Comparison of ENCODE assay signal across 1 cellular context in the genomic region with DNA sequence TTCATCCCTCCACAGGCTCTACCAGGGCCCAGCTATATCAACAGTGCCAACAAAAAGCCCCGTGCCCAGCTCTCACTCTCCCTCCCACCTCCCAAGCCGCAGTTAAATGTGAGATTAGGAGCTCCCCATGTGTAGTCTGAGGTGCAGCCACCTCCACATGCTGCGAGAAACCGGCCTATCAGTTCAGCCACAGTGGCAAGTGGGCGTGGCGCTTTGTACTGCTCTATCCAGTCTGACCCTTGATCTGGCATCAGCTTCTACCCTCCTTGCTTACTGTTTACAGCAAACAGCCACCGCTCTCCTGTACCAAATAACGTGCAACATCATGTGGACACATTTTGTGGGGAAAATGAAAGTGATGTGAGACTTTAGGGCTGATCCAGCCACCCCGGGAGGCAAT.
TF ChIP-seq lines count a peak whose summit lies in the region.

No MANE protein-coding gene starts in this region.

TF ChIP-seq in K562, 482 proteins besides CTCF, POLR2A, EP300 and RAD21 (continued from another document and continues in another):
- TF ChIP-seq, protein P1, sequence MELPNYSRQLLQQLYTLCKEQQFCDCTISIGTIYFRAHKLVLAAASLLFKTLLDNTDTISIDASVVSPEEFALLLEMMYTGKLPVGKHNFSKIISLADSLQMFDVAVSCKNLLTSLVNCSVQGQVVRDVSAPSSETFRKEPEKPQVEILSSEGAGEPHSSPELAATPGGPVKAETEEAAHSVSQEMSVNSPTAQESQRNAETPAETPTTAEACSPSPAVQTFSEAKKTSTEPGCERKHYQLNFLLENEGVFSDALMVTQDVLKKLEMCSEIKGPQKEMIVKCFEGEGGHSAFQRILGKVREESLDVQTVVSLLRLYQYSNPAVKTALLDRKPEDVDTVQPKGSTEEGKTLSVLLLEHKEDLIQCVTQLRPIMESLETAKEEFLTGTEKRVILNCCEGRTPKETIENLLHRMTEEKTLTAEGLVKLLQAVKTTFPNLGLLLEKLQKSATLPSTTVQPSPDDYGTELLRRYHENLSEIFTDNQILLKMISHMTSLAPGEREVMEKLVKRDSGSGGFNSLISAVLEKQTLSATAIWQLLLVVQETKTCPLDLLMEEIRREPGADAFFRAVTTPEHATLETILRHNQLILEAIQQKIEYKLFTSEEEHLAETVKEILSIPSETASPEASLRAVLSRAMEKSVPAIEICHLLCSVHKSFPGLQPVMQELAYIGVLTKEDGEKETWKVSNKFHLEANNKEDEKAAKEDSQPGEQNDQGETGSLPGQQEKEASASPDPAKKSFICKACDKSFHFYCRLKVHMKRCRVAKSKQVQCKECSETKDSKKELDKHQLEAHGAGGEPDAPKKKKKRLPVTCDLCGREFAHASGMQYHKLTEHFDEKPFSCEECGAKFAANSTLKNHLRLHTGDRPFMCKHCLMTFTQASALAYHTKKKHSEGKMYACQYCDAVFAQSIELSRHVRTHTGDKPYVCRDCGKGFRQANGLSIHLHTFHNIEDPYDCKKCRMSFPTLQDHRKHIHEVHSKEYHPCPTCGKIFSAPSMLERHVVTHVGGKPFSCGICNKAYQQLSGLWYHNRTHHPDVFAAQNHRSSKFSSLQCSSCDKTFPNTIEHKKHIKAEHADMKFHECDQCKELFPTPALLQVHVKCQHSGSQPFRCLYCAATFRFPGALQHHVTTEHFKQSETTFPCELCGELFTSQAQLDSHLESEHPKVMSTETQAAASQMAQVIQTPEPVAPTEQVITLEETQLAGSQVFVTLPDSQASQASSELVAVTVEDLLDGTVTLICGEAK (IDR thresholded peaks at IDR 0.05), result no peak
- TF ChIP-seq, protein P1 (CRISPR knock-in tag; IDR thresholded peaks at IDR 0.05), result no peak
- TF ChIP-seq L3MBTL2 (IDR thresholded peaks at IDR 0.05) (peak; percentile 47; the same call in 1 of the 2 replicates), SMARCA4 (IDR thresholded peaks at IDR 0.05) (no peak), ZNF140 (CRISPR knock-in tag; IDR thresholded peaks at IDR 0.05) (no peak), SMAD4 (CRISPR knock-in tag; conservative IDR thresholded peaks at IDR 0.05) (no peak), NCOA1 (IDR thresholded peaks at IDR 0.05; ENCODE audit: low read depth) (no peak), NFYB (IDR thresholded peaks at IDR 0.05; ENCODE audit: extremely low read depth, insufficient read length) (peak; percentile 18), ZNF507 (tag; conservative IDR thresholded peaks at IDR 0.05) (no peak), POU5F1 (IDR thresholded peaks at IDR 0.05; ENCODE audit: borderline replicate concordance, low read depth, low read length, partially characterized antibody) (no peak), HOXB6 (CRISPR knock-in tag; IDR thresholded peaks at IDR 0.05; ENCODE audit: borderline replicate concordance) (no peak), GATAD2A (IDR thresholded peaks at IDR 0.05) (no peak), HNRNPUL1 (IDR thresholded peaks at IDR 0.05; ENCODE audit: low read length) (no peak), ZNF324 (CRISPR knock-in tag; IDR thresholded peaks at IDR 0.05) (no peak), CEBPB (tag; IDR thresholded peaks at IDR 0.05) (no peak), MTA2 (IDR thresholded peaks at IDR 0.05; ENCODE audit: low read depth) (no peak), SRSF7 (optimal IDR thresholded peaks at IDR 0.05; ENCODE audit: low read depth, low read length) (no peak), ZNF197 (CRISPR knock-in tag; IDR thresholded peaks at IDR 0.05; ENCODE audit: low read depth) (no peak), MYC (IDR thresholded peaks at IDR 0.05; ENCODE audit: low read depth, low read length) (no peak), MYC (CRISPR knock-in tag; IDR thresholded peaks at IDR 0.05; ENCODE audit: borderline replicate concordance, low read depth) (no peak), SP1 (CRISPR knock-in tag; IDR thresholded peaks at IDR 0.05) (0 out of 2 replicates have a peak, but pooled peaks have one; percentile 21), TRIM28 (IDR thresholded peaks at IDR 0.05) (no peak)
- TF ChIP-seq, protein P2, sequence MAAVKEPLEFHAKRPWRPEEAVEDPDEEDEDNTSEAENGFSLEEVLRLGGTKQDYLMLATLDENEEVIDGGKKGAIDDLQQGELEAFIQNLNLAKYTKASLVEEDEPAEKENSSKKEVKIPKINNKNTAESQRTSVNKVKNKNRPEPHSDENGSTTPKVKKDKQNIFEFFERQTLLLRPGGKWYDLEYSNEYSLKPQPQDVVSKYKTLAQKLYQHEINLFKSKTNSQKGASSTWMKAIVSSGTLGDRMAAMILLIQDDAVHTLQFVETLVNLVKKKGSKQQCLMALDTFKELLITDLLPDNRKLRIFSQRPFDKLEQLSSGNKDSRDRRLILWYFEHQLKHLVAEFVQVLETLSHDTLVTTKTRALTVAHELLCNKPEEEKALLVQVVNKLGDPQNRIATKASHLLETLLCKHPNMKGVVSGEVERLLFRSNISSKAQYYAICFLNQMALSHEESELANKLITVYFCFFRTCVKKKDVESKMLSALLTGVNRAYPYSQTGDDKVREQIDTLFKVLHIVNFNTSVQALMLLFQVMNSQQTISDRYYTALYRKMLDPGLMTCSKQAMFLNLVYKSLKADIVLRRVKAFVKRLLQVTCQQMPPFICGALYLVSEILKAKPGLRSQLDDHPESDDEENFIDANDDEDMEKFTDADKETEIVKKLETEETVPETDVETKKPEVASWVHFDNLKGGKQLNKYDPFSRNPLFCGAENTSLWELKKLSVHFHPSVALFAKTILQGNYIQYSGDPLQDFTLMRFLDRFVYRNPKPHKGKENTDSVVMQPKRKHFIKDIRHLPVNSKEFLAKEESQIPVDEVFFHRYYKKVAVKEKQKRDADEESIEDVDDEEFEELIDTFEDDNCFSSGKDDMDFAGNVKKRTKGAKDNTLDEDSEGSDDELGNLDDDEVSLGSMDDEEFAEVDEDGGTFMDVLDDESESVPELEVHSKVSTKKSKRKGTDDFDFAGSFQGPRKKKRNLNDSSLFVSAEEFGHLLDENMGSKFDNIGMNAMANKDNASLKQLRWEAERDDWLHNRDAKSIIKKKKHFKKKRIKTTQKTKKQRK (IDR thresholded peaks at IDR 0.05; ENCODE audit: borderline replicate concordance, low read depth, low read length), result no peak
- TF ChIP-seq, protein P3, sequence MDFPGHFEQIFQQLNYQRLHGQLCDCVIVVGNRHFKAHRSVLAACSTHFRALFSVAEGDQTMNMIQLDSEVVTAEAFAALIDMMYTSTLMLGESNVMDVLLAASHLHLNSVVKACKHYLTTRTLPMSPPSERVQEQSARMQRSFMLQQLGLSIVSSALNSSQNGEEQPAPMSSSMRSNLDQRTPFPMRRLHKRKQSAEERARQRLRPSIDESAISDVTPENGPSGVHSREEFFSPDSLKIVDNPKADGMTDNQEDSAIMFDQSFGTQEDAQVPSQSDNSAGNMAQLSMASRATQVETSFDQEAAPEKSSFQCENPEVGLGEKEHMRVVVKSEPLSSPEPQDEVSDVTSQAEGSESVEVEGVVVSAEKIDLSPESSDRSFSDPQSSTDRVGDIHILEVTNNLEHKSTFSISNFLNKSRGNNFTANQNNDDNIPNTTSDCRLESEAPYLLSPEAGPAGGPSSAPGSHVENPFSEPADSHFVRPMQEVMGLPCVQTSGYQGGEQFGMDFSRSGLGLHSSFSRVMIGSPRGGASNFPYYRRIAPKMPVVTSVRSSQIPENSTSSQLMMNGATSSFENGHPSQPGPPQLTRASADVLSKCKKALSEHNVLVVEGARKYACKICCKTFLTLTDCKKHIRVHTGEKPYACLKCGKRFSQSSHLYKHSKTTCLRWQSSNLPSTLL (IDR thresholded peaks at IDR 0.05), result no peak
- TF ChIP-seq, protein P4, sequence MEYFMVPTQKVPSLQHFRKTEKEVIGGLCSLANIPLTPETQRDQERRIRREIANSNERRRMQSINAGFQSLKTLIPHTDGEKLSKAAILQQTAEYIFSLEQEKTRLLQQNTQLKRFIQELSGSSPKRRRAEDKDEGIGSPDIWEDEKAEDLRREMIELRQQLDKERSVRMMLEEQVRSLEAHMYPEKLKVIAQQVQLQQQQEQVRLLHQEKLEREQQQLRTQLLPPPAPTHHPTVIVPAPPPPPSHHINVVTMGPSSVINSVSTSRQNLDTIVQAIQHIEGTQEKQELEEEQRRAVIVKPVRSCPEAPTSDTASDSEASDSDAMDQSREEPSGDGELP (CRISPR knock-in tag; IDR thresholded peaks at IDR 0.05; ENCODE audit: borderline replicate concordance), result peak; percentile 34; the same call in 1 of the 2 replicates
- TF ChIP-seq, protein P5, sequence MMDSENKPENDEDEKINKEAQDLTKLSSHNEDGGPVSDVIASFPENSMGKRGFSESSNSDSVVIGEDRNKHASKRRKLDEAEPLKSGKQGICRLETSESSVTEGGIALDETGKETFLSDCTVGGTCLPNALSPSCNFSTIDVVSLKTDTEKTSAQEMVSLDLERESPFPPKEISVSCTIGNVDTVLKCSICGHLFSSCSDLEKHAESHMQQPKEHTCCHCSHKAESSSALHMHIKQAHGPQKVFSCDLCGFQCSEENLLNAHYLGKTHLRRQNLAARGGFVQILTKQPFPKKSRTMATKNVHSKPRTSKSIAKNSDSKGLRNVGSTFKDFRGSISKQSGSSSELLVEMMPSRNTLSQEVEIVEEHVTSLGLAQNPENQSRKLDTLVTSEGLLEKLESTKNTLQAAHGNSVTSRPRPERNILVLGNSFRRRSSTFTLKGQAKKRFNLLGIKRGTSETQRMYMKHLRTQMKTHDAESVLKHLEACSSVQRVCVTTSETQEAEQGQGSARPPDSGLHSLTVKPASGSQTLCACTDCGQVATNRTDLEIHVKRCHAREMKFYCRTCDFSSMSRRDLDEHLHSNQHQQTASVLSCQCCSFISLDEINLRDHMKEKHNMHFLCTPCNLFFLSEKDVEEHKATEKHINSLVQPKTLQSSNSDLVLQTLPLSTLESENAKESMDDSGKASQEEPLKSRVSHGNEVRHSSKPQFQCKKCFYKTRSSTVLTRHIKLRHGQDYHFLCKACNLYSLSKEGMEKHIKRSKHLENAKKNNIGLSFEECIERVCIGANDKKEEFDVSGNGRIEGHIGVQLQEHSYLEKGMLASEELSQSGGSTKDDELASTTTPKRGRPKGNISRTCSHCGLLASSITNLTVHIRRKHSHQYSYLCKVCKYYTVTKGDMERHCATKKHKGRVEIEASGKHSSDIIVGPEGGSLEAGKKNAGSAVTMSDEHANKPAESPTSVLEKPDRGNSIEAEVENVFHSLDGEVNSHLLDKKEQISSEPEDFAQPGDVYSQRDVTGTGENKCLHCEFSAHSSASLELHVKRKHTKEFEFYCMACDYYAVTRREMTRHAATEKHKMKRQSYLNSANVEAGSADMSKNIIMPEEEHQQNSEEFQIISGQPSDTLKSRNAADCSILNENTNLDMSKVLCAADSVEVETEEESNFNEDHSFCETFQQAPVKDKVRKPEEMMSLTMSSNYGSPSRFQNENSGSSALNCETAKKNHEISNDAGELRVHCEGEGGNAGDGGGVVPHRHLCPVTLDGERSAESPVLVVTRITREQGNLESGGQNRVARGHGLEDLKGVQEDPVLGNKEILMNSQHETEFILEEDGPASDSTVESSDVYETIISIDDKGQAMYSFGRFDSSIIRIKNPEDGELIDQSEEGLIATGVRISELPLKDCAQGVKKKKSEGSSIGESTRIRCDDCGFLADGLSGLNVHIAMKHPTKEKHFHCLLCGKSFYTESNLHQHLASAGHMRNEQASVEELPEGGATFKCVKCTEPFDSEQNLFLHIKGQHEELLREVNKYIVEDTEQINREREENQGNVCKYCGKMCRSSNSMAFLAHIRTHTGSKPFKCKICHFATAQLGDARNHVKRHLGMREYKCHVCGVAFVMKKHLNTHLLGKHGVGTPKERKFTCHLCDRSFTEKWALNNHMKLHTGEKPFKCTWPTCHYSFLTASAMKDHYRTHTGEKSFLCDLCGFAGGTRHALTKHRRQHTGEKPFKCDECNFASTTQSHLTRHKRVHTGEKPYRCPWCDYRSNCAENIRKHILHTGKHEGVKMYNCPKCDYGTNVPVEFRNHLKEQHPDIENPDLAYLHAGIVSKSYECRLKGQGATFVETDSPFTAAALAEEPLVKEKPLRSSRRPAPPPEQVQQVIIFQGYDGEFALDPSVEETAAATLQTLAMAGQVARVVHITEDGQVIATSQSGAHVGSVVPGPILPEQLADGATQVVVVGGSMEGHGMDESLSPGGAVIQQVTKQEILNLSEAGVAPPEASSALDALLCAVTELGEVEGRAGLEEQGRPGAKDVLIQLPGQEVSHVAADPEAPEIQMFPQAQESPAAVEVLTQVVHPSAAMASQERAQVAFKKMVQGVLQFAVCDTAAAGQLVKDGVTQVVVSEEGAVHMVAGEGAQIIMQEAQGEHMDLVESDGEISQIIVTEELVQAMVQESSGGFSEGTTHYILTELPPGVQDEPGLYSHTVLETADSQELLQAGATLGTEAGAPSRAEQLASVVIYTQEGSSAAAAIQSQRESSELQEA (IDR thresholded peaks at IDR 0.05; ENCODE audit: low read depth), result no peak
- TF ChIP-seq, protein P6, sequence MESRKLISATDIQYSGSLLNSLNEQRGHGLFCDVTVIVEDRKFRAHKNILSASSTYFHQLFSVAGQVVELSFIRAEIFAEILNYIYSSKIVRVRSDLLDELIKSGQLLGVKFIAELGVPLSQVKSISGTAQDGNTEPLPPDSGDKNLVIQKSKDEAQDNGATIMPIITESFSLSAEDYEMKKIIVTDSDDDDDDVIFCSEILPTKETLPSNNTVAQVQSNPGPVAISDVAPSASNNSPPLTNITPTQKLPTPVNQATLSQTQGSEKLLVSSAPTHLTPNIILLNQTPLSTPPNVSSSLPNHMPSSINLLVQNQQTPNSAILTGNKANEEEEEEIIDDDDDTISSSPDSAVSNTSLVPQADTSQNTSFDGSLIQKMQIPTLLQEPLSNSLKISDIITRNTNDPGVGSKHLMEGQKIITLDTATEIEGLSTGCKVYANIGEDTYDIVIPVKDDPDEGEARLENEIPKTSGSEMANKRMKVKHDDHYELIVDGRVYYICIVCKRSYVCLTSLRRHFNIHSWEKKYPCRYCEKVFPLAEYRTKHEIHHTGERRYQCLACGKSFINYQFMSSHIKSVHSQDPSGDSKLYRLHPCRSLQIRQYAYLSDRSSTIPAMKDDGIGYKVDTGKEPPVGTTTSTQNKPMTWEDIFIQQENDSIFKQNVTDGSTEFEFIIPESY (CRISPR knock-in tag; IDR thresholded peaks at IDR 0.05), result no peak
